8 cellular contexts compared by ENCODE assay signal in genomic region chr1:179129702-179130473, GRCh38. TPM values are rescaled to one million over a fixed set of nuclear protein-coding genes. Genes with fewer than 3 reads are reported as not detected.
DNase-seq lines count a peak whose midpoint lies in the region; ATAC-seq, FAIRE-seq and TF ChIP-seq lines count a peak whose summit lies in the region.

No MANE protein-coding gene starts in this region.

- TF ChIP-seq CTCF in A549 (IDR thresholded peaks at IDR 0.05) (no peak), body of pancreas (IDR thresholded peaks at IDR 0.05) (no peak)

- H3K4me3 ChIP-seq in A549 = peak overlapping the region; percentile 34
- no peak overlapping the region for H3K4me3 ChIP-seq in body of pancreas

- no peak for TF ChIP-seq EP300 in A549 (IDR thresholded peaks at IDR 0.05)

- peaks cover 9% of the 10 kb centered on the region for H3K4me1 Mint-ChIP-seq in memory B cell

- TF ChIP-seq RAD21 in A549 (conservative IDR thresholded peaks at IDR 0.05 in 1 of 2, IDR thresholded peaks at IDR 0.05 in 1 of 2) = no peak

- intact Hi-C loops in body of pancreas (cut with DNase I) = no loop called here

- peaks cover 1% of the 10 kb centered on the region for H3K9me3 Mint-ChIP-seq in memory B cell

- peak overlapping the region; percentile 61 for H3K4me3 Mint-ChIP-seq in memory B cell

- no peaks in the 10 kb centered on the region for H3K27me3 ChIP-seq in body of pancreas

- WGBS in A549 (ENCODE audit: missing lambda C conversion rate) = 11% methylated on average over 10 of the region's 10 CpGs
- WGBS in body of pancreas, 2 donors = 76 to 88% methylated on average over 10 of the region's 10 CpGs

- H3K9me3 ChIP-seq in A549 (no peaks in the 10 kb centered on the region), body of pancreas (no peaks in the 10 kb centered on the region)

- no peak for FAIRE-seq in A549 (lab: Jason Lieb, UNC)
- FAIRE-seq in RCC 7860 (lab: Jason Lieb, UNC) = peak; percentile 69

- DNase-seq in A549 (ENCODE audit: low read depth in 1 of 2, low spot score in 1 of 2) = peak in 1 of 2 experiments; percentile 25
- DNase-seq in RCC 7860 (ENCODE audit: low spot score) = peak; percentile 61
- no peak for DNase-seq in body of pancreas
- DNase-seq in memory B cell (ENCODE audit: low spot score in 2 of 2) = peak; percentile 16 to 34
- no peak for DNase-seq in SHP77 treated with DMSO at 0.1 percent for 48 hours (lab: John Stamatoyannopoulos, UW)
- DNase-seq in NCI-H2227 (lab: John Stamatoyannopoulos, UW; ENCODE audit: unreplicated experiment) = no peak

- no peaks in the 10 kb centered on the region for H3K36me3 ChIP-seq in body of pancreas (replicated peaks in 1 of 2; ENCODE audit: insufficient read depth in 1 of 2, low read depth in 2 of 2)

- peak overlapping the region; percentile 86 for H3K4me2 ChIP-seq in A549

- H3K27me3 Mint-ChIP-seq in memory B cell = no peaks in the 10 kb centered on the region

- no peak for TF ChIP-seq POLR2A in A549 (IDR thresholded peaks at IDR 0.05; ENCODE audit: low read length)
- no peak for TF ChIP-seq POLR2A in body of pancreas (IDR thresholded peaks at IDR 0.05)

- peaks cover 59% of the 10 kb centered on the region for H3K4me1 ChIP-seq in A549
- peaks cover 14% of the 10 kb centered on the region for H3K4me1 ChIP-seq in body of pancreas

- peak overlapping the region; percentile 59 to 87 for H3K27ac ChIP-seq in A549
- H3K27ac ChIP-seq in body of pancreas = peak overlapping the region in 2 of 4 donors; percentile 28 to 64

- H3K36me3 Mint-ChIP-seq in memory B cell = peaks cover 5% of the 10 kb centered on the region

- POLR2A ChIA-PET in A549 (lab: Yijun Ruan, JAX) = interaction anchor here (0.6 kb wide), 1 partner anchor 12 kb away, joined by 3 read pairs; no protein-coding TSS in a partner anchor

- H3K27ac Mint-ChIP-seq in memory B cell = peak overlapping the region; percentile 78

- CTCF ChIA-PET in A549 (lab: Yijun Ruan, JAX) = interaction anchor here (0.6 to 3.4 kb wide), 3 partner anchors 9 to 71 kb away, joined by 3 to 30 read pairs (median 4); no protein-coding TSS in a partner anchor

- ATAC-seq in A549 = peak; percentile 74 to 80; a peak in 5 of 6 replicates
- peak; percentile 89 for ATAC-seq in GM18873 (IDR thresholded peaks at IDR 0.05; ENCODE audit: low FRiP score, unreplicated experiment)
- ATAC-seq in HG03060 (IDR thresholded peaks at IDR 0.05; ENCODE audit: low read depth, unreplicated experiment) = peak; percentile 98
- ATAC-seq in body of pancreas = peak; percentile 52
- peak; percentile 100 for ATAC-seq in memory B cell (ENCODE audit: low read depth)

TF ChIP-seq in A549, 52 proteins besides CTCF, POLR2A, EP300 and RAD21:
- no peak for TF ChIP-seq CBX8 (IDR thresholded peaks at IDR 0.05)
- peak; percentile 40; the same call in 1 of the 2 replicates for TF ChIP-seq MAX (IDR thresholded peaks at IDR 0.05)

RNA-seq across cellular contexts. Expression of gene TOR3A, which starts 48.0 kb away (rescaled TPM):
- polyA plus RNA-seq in A549 (2011; rRNA removed) (30.7 and 41.0 TPM in 2 replicates), A549 (2017; fragmentation: RNase III; extraction: RNeasy Plus Mini Kit Qiagen cat#74134 plus additional on column Dnase treatment) (44.5 to 48.9 TPM (median 46.4 TPM) in 3 replicates)
- polyA plus RNA-seq in A549 (2012; cell fraction: cytosol; rRNA removed) = 71.2 and 88.6 TPM in 2 replicates
- polyA plus RNA-seq in A549 (2012; cell fraction: nucleus; rRNA removed) = 94.6 and 102 TPM in 2 replicates
- 52.5 and 62.9 TPM in 2 replicates for polyA minus RNA-seq in A549 (2011; rRNA and poly(A)+ RNA removed)
- total RNA-seq in body of pancreas = 10 to 100 TPM; 23.1 to 27.7 TPM

Comparison
In these comparisons a context has a peak if more than half of its experiments do, and no peak if none do; other contexts are left out.
1. DNase-seq: peak in RCC 7860 (single experiment) and memory B cell (2 of 2); none in body of pancreas (0 of 4), SHP77 treated with DMSO at 0.1 percent for 48 hours (single experiment) and NCI-H2227 (single experiment).
2. Peak in every context shown above with its lines, with median percentiles within 50 percentile points of each other: ATAC-seq.